In genomic region chr4:77618383-77619241, GRCh38 we compare ENCODE assay signal across 8 cellular contexts. TPM values are rescaled to one million over a fixed set of nuclear protein-coding genes. Genes with fewer than 3 reads are reported as not detected.
DNase-seq lines count a peak whose midpoint lies in the region; ATAC-seq and TF ChIP-seq lines count a peak whose summit lies in the region.

No MANE protein-coding gene starts in this region.

- no peak for TF ChIP-seq POLR2A in adrenal gland (IDR thresholded peaks at IDR 0.05)

- DNase-seq in NCI-H1105 treated with DMSO at 0.1 percent for 48 hours (lab: John Stamatoyannopoulos, UW) (peak; percentile 53), T-cell (peak in 33 of 34 experiments; percentile 2 to 54 (median 33)), adrenal gland (peak; percentile 63 to 87 (median 72)), right cardiac atrium (peak in 2 of 3 donors; percentile 40 to 59), sciatic nerve (ENCODE audit: low spot score) (peak; percentile 77), mesenteric fat pad (ENCODE audit: low spot score) (no peak)

- peaks cover 8 to 15% of the 10 kb centered on the region in 2 donors for H3K27me3 Mint-ChIP-seq in T-cell

- no peak overlapping the region for H3K4me3 Mint-ChIP-seq in T-cell

- H3K36me3 Mint-ChIP-seq in T-cell: no peaks in the 10 kb centered on the region

- 12 to 19% (median 13%) methylated on average over 11 to 12 of the region's 12 CpGs for WGBS in adrenal gland, 4 donors
- WGBS in right cardiac atrium: 12% methylated on average over 12 of the region's 12 CpGs

- no peak overlapping the region for H3K27ac Mint-ChIP-seq in T-cell

- H3K4me1 ChIP-seq in adrenal gland (replicated peaks in 1 of 2) (no peaks in the 10 kb centered on the region), right cardiac atrium (ENCODE audit: control insufficient read depth, insufficient read depth, low read length) (no peaks in the 10 kb centered on the region)

- TF ChIP-seq CTCF in adrenal gland (IDR thresholded peaks at IDR 0.05): peak; percentile 63 to 79 (median 76)

- no peaks in the 10 kb centered on the region for H3K36me3 ChIP-seq in adrenal gland (replicated peaks in 1 of 2)

- ATAC-seq in GM18499 (IDR thresholded peaks at IDR 0.05; ENCODE audit: insufficient read depth, unreplicated experiment) (peak; percentile 76), HG02678 (IDR thresholded peaks at IDR 0.05; ENCODE audit: unreplicated experiment) (peak; percentile 95), T-cell (replicated peaks in 1 of 4) (peak; percentile 59 to 75 (median 64)), right cardiac atrium (peak; percentile 91 to 95), sciatic nerve (peak; percentile 94)

- H3K9me3 ChIP-seq in adrenal gland (replicated peaks in 1 of 3) (no peaks in the 10 kb centered on the region), right cardiac atrium (ENCODE audit: control insufficient read depth, low read length) (no peaks in the 10 kb centered on the region)

- intact Hi-C loops in adrenal gland (cut with DNase I): loop anchor here (5.0 to 10.0 kb wide), 2 partner anchors 231 to 234 kb away; no protein-coding TSS in a partner anchor
- intact Hi-C loops in right cardiac atrium (cut with DNase I): loop anchor here in 2 of 4 donors (5.0 to 10.0 kb wide), 2 partner anchors 231 to 234 kb away; no protein-coding TSS in a partner anchor
- intact Hi-C loops in sciatic nerve (cut with DNase I): loop anchor here (10.0 kb wide), 1 partner anchor 234 kb away; no protein-coding TSS in a partner anchor

- H3K27me3 ChIP-seq in adrenal gland (no peaks in the 10 kb centered on the region), right cardiac atrium (ENCODE audit: control insufficient read depth, insufficient read depth) (no peaks in the 10 kb centered on the region)

- CTCF ChIA-PET in T-cell (lab: Charles Lee): interaction anchor here in 1 of 2 donors (0.5 to 1.4 kb wide), 5 partner anchors 13 to 1619 kb away, joined by 3 to 4 read pairs (median 3); partner anchors contain the start of gene CXCL13

- POLR2A ChIA-PET in T-cell (lab: Charles Lee): no interaction called here

- H3K4me1 Mint-ChIP-seq in T-cell: peaks cover 4 to 11% (median 6%) of the 10 kb centered on the region in 3 donors

- H3K27ac ChIP-seq in adrenal gland (no peak overlapping the region), right cardiac atrium (ENCODE audit: low read length) (no peak overlapping the region)

- no peaks in the 10 kb centered on the region for H3K9me3 Mint-ChIP-seq in T-cell

- H3K4me3 ChIP-seq in adrenal gland (no peak overlapping the region), right cardiac atrium (ENCODE audit: low read length) (no peak overlapping the region)

RNA-seq across cellular contexts. Expression of gene CXCL13, which starts 13.0 kb away (rescaled TPM):
- under 1 TPM in 1 of 5 donors, not detected in 4; 0.30 TPM for total RNA-seq in T-cell
- total RNA-seq in adrenal gland: not detected
- polyA plus RNA-seq in adrenal gland: under 1 TPM; 0.54 to 0.88 (median 0.62) TPM
- not detected for total RNA-seq in right cardiac atrium
- not detected for polyA plus RNA-seq in right cardiac atrium
- total RNA-seq in sciatic nerve: not detected
- not detected for total RNA-seq in mesenteric fat pad
